Comparison of ENCODE assay signal across 24 cellular contexts in the genomic region with DNA sequence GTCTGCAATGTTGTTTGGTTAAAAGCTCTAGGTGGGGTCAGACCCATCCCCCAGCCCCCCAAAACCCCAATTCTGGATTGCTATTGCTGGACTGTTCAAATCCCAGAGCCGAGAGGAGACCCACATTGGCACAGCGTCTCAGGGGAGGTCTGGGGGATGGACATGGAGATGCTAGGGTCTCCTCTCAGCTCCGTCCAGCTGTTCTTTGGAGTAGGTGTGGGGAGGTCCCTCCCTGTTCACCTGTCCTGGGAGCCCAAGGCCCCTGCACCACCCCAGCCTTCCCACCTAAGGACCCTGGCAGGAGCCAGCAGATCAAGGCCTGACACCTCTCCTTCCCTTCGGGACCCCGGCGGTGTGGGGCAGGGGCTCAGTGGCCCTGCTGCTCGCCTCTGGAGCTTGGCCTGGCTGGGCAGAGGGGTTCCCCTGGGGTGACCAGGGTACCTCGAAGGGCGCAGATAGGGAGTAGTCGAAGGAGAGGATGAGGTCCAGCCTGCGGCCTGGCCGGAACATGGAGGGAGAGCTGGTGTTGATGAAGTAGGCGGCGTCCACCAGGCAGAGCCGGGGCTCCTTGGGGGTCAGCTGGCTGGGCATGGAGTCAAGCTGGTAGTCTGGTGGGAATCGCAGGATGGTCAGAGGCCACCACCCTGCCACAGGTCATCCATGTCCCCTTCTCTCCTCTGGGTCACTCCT. TPM values are rescaled to one million over a fixed set of nuclear protein-coding genes. Genes with fewer than 3 reads are reported as not detected.
A peak's percentile ranks its signal among the peaks of the same experiment; 100 is the strongest.
DNase-seq lines count a peak whose midpoint lies in the region; ATAC-seq and TF ChIP-seq lines count a peak whose summit lies in the region.
"Had no signal": no experiment of that assay in that cellular context is flagged by ENCODE, and none has a peak within 500 bp of the region (broad histone marks: within the 10 kb centered on the region; RNA-seq: fewer than 3 reads in every experiment).

No MANE protein-coding gene starts in this region.

- H4K8ac ChIP-seq in neuronal stem cell (ENCODE audit: low read depth, low read length), result no peak overlapping the region

- H3K9me3 ChIP-seq in neuronal stem cell (replicated peaks in 1 of 2; ENCODE audit: control insufficient read depth in 2 of 2, insufficient read depth in 1 of 2, low read depth in 1 of 2, low read length in 2 of 2) (no peaks in the 10 kb centered on the region), upper lobe of left lung (no peaks in the 10 kb centered on the region)
- H3K9me3 ChIP-seq: Caco-2, SJSA1 had no signal

- H2AFZ ChIP-seq in neuronal stem cell (ENCODE audit: low read length), result no peak overlapping the region

- no CpG with 5 or more reads among the region's 16 CpGs for WGBS in neuronal stem cell (ENCODE audit: extremely low coverage in 2 of 2, insufficient read length in 2 of 2, insufficient replicate concordance in 1 of 2), 2 donors
- WGBS in upper lobe of left lung, 2 donors, result 84 to 94% methylated on average over 12 to 16 of the region's 16 CpGs

- H3K4me1 Mint-ChIP-seq in activated CD8-positive, alpha-beta memory T cell treated with anti-CD3 and anti-CD28 coated beads, Interleukin-2, amount 10 ng/mL, durations not matched to agents 7 days and 5 days, result no peaks in the 10 kb centered on the region

- H3K27me3 ChIP-seq in neuronal stem cell (ENCODE audit: control insufficient read depth in 3 of 3, insufficient read depth in 3 of 3, low read depth in 1 of 3, low read length in 3 of 3) (peaks cover 0 to 10% (median 0%) of the 10 kb centered on the region in 3 experiments), upper lobe of left lung (no peaks in the 10 kb centered on the region)
- H3K27me3 ChIP-seq: BLaER1 treated with 17β-estradiol and CSF1 and Interleukin-3, amounts not matched to agents 10 nM and 100 nM; SJSA1 had no signal

- peak overlapping the region; percentile 13 for H4K91ac ChIP-seq in neuronal stem cell (ENCODE audit: low read depth, low read length, poor library complexity)

- H3K4me3 ChIP-seq in coronary artery, result no peak overlapping the region
- H3K4me3 ChIP-seq in neuronal stem cell (ENCODE audit: low read length in 2 of 2), result no peak overlapping the region
- H3K4me3 ChIP-seq in upper lobe of left lung, result no peak overlapping the region
- H3K4me3 ChIP-seq: BLaER1 treated with 17β-estradiol and CSF1 and Interleukin-3, amounts not matched to agents 10 nM and 100 nM; SJSA1 had no signal

- H3K79me1 ChIP-seq in neuronal stem cell (ENCODE audit: low read depth, low read length), result no peaks in the 10 kb centered on the region

- no peak overlapping the region for H3K4me2 ChIP-seq in neuronal stem cell (ENCODE audit: insufficient read depth, low read length, poor library complexity, severe bottlenecking)
- H3K4me2 ChIP-seq: KMS-11 had no signal

- H3K36me3 ChIP-seq in neuronal stem cell (replicated peaks in 1 of 2; ENCODE audit: control insufficient read depth in 2 of 2, insufficient read depth in 2 of 2, low read length in 2 of 2) (no peaks in the 10 kb centered on the region), upper lobe of left lung (no peaks in the 10 kb centered on the region)
- H3K36me3 ChIP-seq: BLaER1 treated with 17β-estradiol and CSF1 and Interleukin-3, amounts not matched to agents 10 nM and 100 nM; SJSA1 had no signal

- peak overlapping the region; percentile 26 for H2BK12ac ChIP-seq in neuronal stem cell (ENCODE audit: low read length)

- H3K27ac ChIP-seq in coronary artery (no peak overlapping the region), neuronal stem cell (replicated peaks; ENCODE audit: low read length) (no peak overlapping the region), upper lobe of left lung (no peak overlapping the region)
- H3K27ac ChIP-seq: BLaER1 treated with 17β-estradiol and CSF1 and Interleukin-3, amounts not matched to agents 10 nM and 100 nM; KMS-11; SJSA1 had no signal

- H2AK5ac ChIP-seq in neuronal stem cell (ENCODE audit: low read depth, low read length), result peak overlapping the region; percentile 51

- no peak for ATAC-seq in activated CD8-positive, alpha-beta memory T cell treated with anti-CD3 and anti-CD28 coated beads, Interleukin-2, amount 10 ng/mL, durations not matched to agents 7 days and 5 days
- no peak for ATAC-seq in upper lobe of left lung (ENCODE audit: low FRiP score in 2 of 2)
- no peak for ATAC-seq in GM18505 (IDR thresholded peaks at IDR 0.05; ENCODE audit: unreplicated experiment)

- no peak overlapping the region for H3K4ac ChIP-seq in neuronal stem cell (ENCODE audit: low read length)

- no peak overlapping the region for H3K18ac ChIP-seq in neuronal stem cell (ENCODE audit: low read length)

- TF ChIP-seq EP300 in upper lobe of left lung (IDR thresholded peaks at IDR 0.05), result no peak

- no peaks in the 10 kb centered on the region for H3K36me3 Mint-ChIP-seq in activated CD8-positive, alpha-beta memory T cell treated with anti-CD3 and anti-CD28 coated beads, Interleukin-2, amount 10 ng/mL, durations not matched to agents 7 days and 5 days

- no peak overlapping the region for H3K23ac ChIP-seq in neuronal stem cell (ENCODE audit: low read depth, low read length, poor library complexity)

- H3K27me3 Mint-ChIP-seq in activated CD8-positive, alpha-beta memory T cell treated with anti-CD3 and anti-CD28 coated beads, Interleukin-2, amount 10 ng/mL, durations not matched to agents 7 days and 5 days, result peaks cover 8% of the 10 kb centered on the region

- H3K27ac Mint-ChIP-seq in activated CD8-positive, alpha-beta memory T cell treated with anti-CD3 and anti-CD28 coated beads, Interleukin-2, amount 10 ng/mL, durations not matched to agents 7 days and 5 days, result no peak overlapping the region
- H3K27ac Mint-ChIP-seq: CD4-positive, alpha-beta memory T cell had no signal

- peak; percentile 34 for DNase-seq in activated CD8-positive, alpha-beta memory T cell treated with anti-CD3 and anti-CD28 coated beads, Interleukin-2, amount 10 ng/mL, durations not matched to agents 7 days and 5 days
- no peak for DNase-seq in activated CD8-positive, alpha-beta memory T cell treated with anti-CD3 and anti-CD28 coated beads for 24 hours
- DNase-seq in coronary artery (ENCODE audit: low spot score), result peak; percentile 47
- no peak for DNase-seq in neuronal stem cell (ENCODE audit: low spot score)
- DNase-seq in upper lobe of left lung, result peak; percentile 12 to 65
- DNase-seq in midbrain (lab: John Stamatoyannopoulos, UW), result no peak
- DNase-seq: 8988T; Caco-2; CD4-positive, alpha-beta memory T cell; DMS153; GOT3; HCEC 1CT; IMR-90; NCI-H1105; NCI-H2029 treated with DMSO at 0.1 percent for 48 hours; NCI-H226; NCI-H524; NCI-H774; NK-92 treated with Interleukin-12 subunit alpha and Interleukin-12 subunit beta, amount 100 ng/mL, for 24 hours had no signal

- H2BK5ac ChIP-seq in neuronal stem cell (ENCODE audit: low read length), result no peak overlapping the region

- no peak overlapping the region for H3K4me3 Mint-ChIP-seq in activated CD8-positive, alpha-beta memory T cell treated with anti-CD3 and anti-CD28 coated beads, Interleukin-2, amount 10 ng/mL, durations not matched to agents 7 days and 5 days
- H3K4me3 Mint-ChIP-seq: CD4-positive, alpha-beta memory T cell had no signal

- TF ChIP-seq CTCF in coronary artery (IDR thresholded peaks at IDR 0.05) (no peak), upper lobe of left lung (IDR thresholded peaks at IDR 0.05) (no peak)

- CTCF ChIA-PET in activated CD8-positive, alpha-beta memory T cell treated with anti-CD3 and anti-CD28 coated beads, Interleukin-2, amount 10 ng/mL, durations not matched to agents 7 days and 5 days (lab: Charles Lee), result interaction anchor here (1.2 to 1.8 kb wide), 3 partner anchors 9 to 14 kb away, joined by 3 to 6 read pairs (median 4); no protein-coding TSS in a partner anchor

- H2BK15ac ChIP-seq in neuronal stem cell (ENCODE audit: low read length), result no peak overlapping the region

- peak overlapping the region; percentile 10 for H3K9ac ChIP-seq in neuronal stem cell (ENCODE audit: low read depth, low read length, poor library complexity)
- H3K9ac ChIP-seq: KMS-11 had no signal

- no peaks in the 10 kb centered on the region for H3K9me3 Mint-ChIP-seq in activated CD8-positive, alpha-beta memory T cell treated with anti-CD3 and anti-CD28 coated beads, Interleukin-2, amount 10 ng/mL, durations not matched to agents 7 days and 5 days (ENCODE audit: low read depth)

- no peak for TF ChIP-seq POLR2A in upper lobe of left lung (IDR thresholded peaks at IDR 0.05)
- no peak for TF ChIP-seq POLR2A in GM18505 (IDR thresholded peaks at IDR 0.05; ENCODE audit: borderline replicate concordance, extremely low read depth, insufficient read depth, insufficient read length)

- H3K14ac ChIP-seq in neuronal stem cell (ENCODE audit: low read length), result peak overlapping the region; percentile 25

- H3K4me1 ChIP-seq in neuronal stem cell (ENCODE audit: control insufficient read depth in 2 of 2, insufficient read depth in 1 of 2, low read depth in 1 of 2, low read length in 2 of 2), result peaks cover 5 to 8% of the 10 kb centered on the region in 2 donors
- peaks cover 0 to 12% (median 7%) of the 10 kb centered on the region in 4 donors for H3K4me1 ChIP-seq in upper lobe of left lung
- H3K4me1 ChIP-seq: SJSA1 had no signal

- H2BK120ac ChIP-seq in neuronal stem cell (ENCODE audit: low read depth, low read length), result no peak overlapping the region

RNA-seq across cellular contexts. Expression of a gene that starts 23.9 kb away (rescaled TPM):
- total RNA-seq in activated CD8-positive, alpha-beta memory T cell treated with anti-CD3 and anti-CD28 coated beads, Interleukin-2, amount 10 ng/mL, durations not matched to agents 7 days and 5 days, result not detected
- 0.03 TPM for polyA plus RNA-seq in neuronal stem cell (2013, experiment 1 of 2)
- polyA plus RNA-seq in neuronal stem cell (2013, experiment 2 of 2), result 0.07 TPM
- total RNA-seq in upper lobe of left lung, result not detected
- total RNA-seq: Caco-2; CD4-positive, alpha-beta memory T cell; IMR-90; SJSA1 had no signal
- polyA plus RNA-seq: CD4-positive, alpha-beta memory T cell; IMR-90 had no signal

RNA-seq across cellular contexts. Expression of a gene that starts 49.6 kb away (rescaled TPM):
- under 1 TPM in 1 of 2 experiments, not detected in 1; 0.05 TPM for total RNA-seq in activated CD8-positive, alpha-beta memory T cell treated with anti-CD3 and anti-CD28 coated beads, Interleukin-2, amount 10 ng/mL, durations not matched to agents 7 days and 5 days
- polyA plus RNA-seq in neuronal stem cell (2013, experiment 1 of 2), result not detected
- polyA plus RNA-seq in neuronal stem cell (2013, experiment 2 of 2), result not detected
- 1 to 10 TPM in 2 of 6 donors, under 1 TPM in 2, not detected in 2; 0.13 to 5.2 (median 1.1) TPM for total RNA-seq in upper lobe of left lung
- total RNA-seq: CD4-positive, alpha-beta memory T cell; G401; IMR-90; SJSA1 had no signal
- polyA plus RNA-seq: CD4-positive, alpha-beta memory T cell; IMR-90 had no signal

Comparison
In these comparisons a context has a peak if more than half of its experiments do, and no peak if none do; other contexts are left out.
1. DNase-seq: peak in activated CD8-positive, alpha-beta memory T cell treated with anti-CD3 and anti-CD28 coated beads, Interleukin-2, amount 10 ng/mL, durations not matched to agents 7 days and 5 days (single experiment), coronary artery (single experiment) and upper lobe of left lung (2 of 2); none in activated CD8-positive, alpha-beta memory T cell treated with anti-CD3 and anti-CD28 coated beads for 24 hours (single experiment), neuronal stem cell (single experiment) and midbrain (single experiment).